Comparison of ENCODE assay signal across 21 cellular contexts in the genomic region with DNA sequence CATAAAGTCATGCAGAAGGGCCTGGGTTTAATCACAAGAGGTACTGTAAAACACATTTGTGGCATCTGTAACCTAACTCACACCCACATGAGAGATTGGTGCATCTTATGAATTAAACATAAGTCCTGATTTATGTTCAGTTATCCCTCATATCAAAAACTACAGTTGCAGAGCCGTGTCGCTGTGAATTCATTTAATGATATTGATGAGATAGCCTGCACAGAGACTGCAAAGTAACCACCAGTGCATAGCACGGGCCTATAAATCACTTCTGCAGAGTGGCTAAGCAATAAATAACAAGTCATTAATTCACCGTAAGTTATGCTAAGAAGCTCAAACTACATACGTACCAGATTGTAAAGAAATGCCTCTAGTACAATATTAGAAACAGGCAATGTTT.
DNase-seq lines count a peak whose midpoint lies in the region; ATAC-seq and TF ChIP-seq lines count a peak whose summit lies in the region.
"Had no signal": no experiment of that assay in that cellular context is flagged by ENCODE, and none has a peak within 500 bp of the region (broad histone marks: within the 10 kb centered on the region; RNA-seq: fewer than 3 reads in every experiment).

No MANE protein-coding gene starts in this region.

- H3K27ac ChIP-seq in VCaP (peak overlapping the region; percentile 53), right lobe of liver (peak overlapping the region in 2 of 3 donors; percentile 71 to 73), brain microvascular endothelial cell (no peak overlapping the region)
- H3K27ac ChIP-seq: C4-2B, GM23248 had no signal

- POLR2A ChIA-PET in WTC11 (lab: Charles Lee): no interaction called here

- 75% methylated on average over 5 of the region's 5 CpGs for WGBS in right lobe of liver (ENCODE audit: insufficient coverage, low coverage, low lambda C conversion rate, missing lambda C conversion rate)

- ATAC-seq in right lobe of liver: no peak
- ATAC-seq in WTC11: no peak
- no peak for ATAC-seq in GM18861 (IDR thresholded peaks at IDR 0.05; ENCODE audit: unreplicated experiment)

- peaks cover 3% of the 10 kb centered on the region; the same call in 1 of the 2 replicates for H3K9me3 Mint-ChIP-seq in WTC11
- H3K9me3 Mint-ChIP-seq: IgD-negative memory B cell had no signal

- TF ChIP-seq POLR2A in right lobe of liver (IDR thresholded peaks at IDR 0.05) (no peak), erythroblast (IDR thresholded peaks at IDR 0.05; ENCODE audit: low read length) (no peak)

- no peak overlapping the region for H3K27ac Mint-ChIP-seq in WTC11
- H3K27ac Mint-ChIP-seq: IgD-negative memory B cell had no signal

- peaks cover 45% of the 10 kb centered on the region for H3K4me1 Mint-ChIP-seq in WTC11

- peak; percentile 16 for DNase-seq in BE2C
- DNase-seq in Caki2 (ENCODE audit: low read depth): peak; percentile 64
- no peak for DNase-seq in right lobe of liver
- no peak for DNase-seq in WTC11 (ENCODE audit: low spot score)
- no peak for DNase-seq in brain microvascular endothelial cell
- no peak for DNase-seq in erythroblast (lab: John Stamatoyannopoulos, UW)
- DNase-seq: DMS153, GF-D8, GM23248, Kasumi-1, MG63, NCI-H146, NCI-H2081, NCI-H2171 treated with DMSO at 0.1 percent for 48 hours, NCI-H446, SHP77 had no signal

- H3K36me3 ChIP-seq in BE2C (no peaks in the 10 kb centered on the region), right lobe of liver (no peaks in the 10 kb centered on the region), brain microvascular endothelial cell (replicated peaks) (no peaks in the 10 kb centered on the region)
- H3K36me3 ChIP-seq: HAP-1, MG63 had no signal

- TF ChIP-seq CTCF in BE2C (IDR thresholded peaks at IDR 0.05; ENCODE audit: low read depth, low read length) (no peak), VCaP (conservative IDR thresholded peaks at IDR 0.05) (no peak), right lobe of liver (IDR thresholded peaks at IDR 0.05) (no peak), WTC11 (IDR thresholded peaks at IDR 0.05) (no peak), brain microvascular endothelial cell (IDR thresholded peaks at IDR 0.05; ENCODE audit: low read depth, low read length, missing control alignments) (no peak)

- H3K36me3 Mint-ChIP-seq in WTC11: no peaks in the 10 kb centered on the region
- H3K36me3 Mint-ChIP-seq: IgD-negative memory B cell had no signal

- peaks cover 25% of the 10 kb centered on the region for H3K4me1 ChIP-seq in BE2C
- H3K4me1 ChIP-seq in right lobe of liver: peaks cover 0 to 27% (median 2%) of the 10 kb centered on the region in 4 donors
- H3K4me1 ChIP-seq: HAP-1 had no signal

- H3K27me3 ChIP-seq in BE2C: no peaks in the 10 kb centered on the region
- H3K27me3 ChIP-seq in right lobe of liver: no peaks in the 10 kb centered on the region
- no peaks in the 10 kb centered on the region for H3K27me3 ChIP-seq in brain microvascular endothelial cell (replicated peaks)
- H3K27me3 ChIP-seq: MG63 had no signal

- in situ Hi-C loops in Caki2 (cut with HindIII; ENCODE audit: low pct_unique_long_range_greater_than_20kb, low sequenced_read_pairs): no loop called here
- in situ Hi-C loops in brain microvascular endothelial cell (cut with HindIII; ENCODE audit: low pct_ligation_motif_present, low sequenced_read_pairs): no loop called here

- H3K4me3 ChIP-seq in BE2C (ENCODE audit: low read depth, low read length): no peak overlapping the region
- H3K4me3 ChIP-seq in right lobe of liver: no peak overlapping the region
- no peak overlapping the region for H3K4me3 ChIP-seq in brain microvascular endothelial cell (ENCODE audit: low read depth, low read length)
- H3K4me3 ChIP-seq: GM23248, HAP-1, MG63 had no signal

- H3K27me3 Mint-ChIP-seq in WTC11 (ENCODE audit: low read depth): no peaks in the 10 kb centered on the region

- intact Hi-C loops in right lobe of liver (cut with DNase I): no loop called here

- H3K9me3 ChIP-seq in BE2C: no peaks in the 10 kb centered on the region
- H3K9me3 ChIP-seq in right lobe of liver: no peaks in the 10 kb centered on the region
- H3K9me3 ChIP-seq: HAP-1, MG63 had no signal

- H3K4me3 Mint-ChIP-seq in WTC11: no peak overlapping the region

- CTCF ChIA-PET in WTC11 (lab: Charles Lee): no interaction called here

TF ChIP-seq in WTC11, 78 proteins besides CTCF, POLR2A, EP300 and RAD21:
- TF ChIP-seq TCF7 (CRISPR knock-in tag; IDR thresholded peaks at IDR 0.05; ENCODE audit: low read depth) (no peak), ZNF263 (CRISPR knock-in tag; IDR thresholded peaks at IDR 0.05; ENCODE audit: low read depth) (no peak), SOX15 (CRISPR knock-in tag; IDR thresholded peaks at IDR 0.05) (no peak), MLX (CRISPR knock-in tag; IDR thresholded peaks at IDR 0.05) (no peak), SMAD3 (CRISPR knock-in tag; IDR thresholded peaks at IDR 0.05; ENCODE audit: borderline replicate concordance) (no peak), RELA (CRISPR knock-in tag; IDR thresholded peaks at IDR 0.05; ENCODE audit: borderline replicate concordance) (no peak), TEAD4 (CRISPR knock-in tag; IDR thresholded peaks at IDR 0.05) (no peak), ETV6 (CRISPR knock-in tag; IDR thresholded peaks at IDR 0.05) (no peak), ZNF232 (CRISPR knock-in tag; IDR thresholded peaks at IDR 0.05) (no peak)
- TF ChIP-seq, protein P1, sequence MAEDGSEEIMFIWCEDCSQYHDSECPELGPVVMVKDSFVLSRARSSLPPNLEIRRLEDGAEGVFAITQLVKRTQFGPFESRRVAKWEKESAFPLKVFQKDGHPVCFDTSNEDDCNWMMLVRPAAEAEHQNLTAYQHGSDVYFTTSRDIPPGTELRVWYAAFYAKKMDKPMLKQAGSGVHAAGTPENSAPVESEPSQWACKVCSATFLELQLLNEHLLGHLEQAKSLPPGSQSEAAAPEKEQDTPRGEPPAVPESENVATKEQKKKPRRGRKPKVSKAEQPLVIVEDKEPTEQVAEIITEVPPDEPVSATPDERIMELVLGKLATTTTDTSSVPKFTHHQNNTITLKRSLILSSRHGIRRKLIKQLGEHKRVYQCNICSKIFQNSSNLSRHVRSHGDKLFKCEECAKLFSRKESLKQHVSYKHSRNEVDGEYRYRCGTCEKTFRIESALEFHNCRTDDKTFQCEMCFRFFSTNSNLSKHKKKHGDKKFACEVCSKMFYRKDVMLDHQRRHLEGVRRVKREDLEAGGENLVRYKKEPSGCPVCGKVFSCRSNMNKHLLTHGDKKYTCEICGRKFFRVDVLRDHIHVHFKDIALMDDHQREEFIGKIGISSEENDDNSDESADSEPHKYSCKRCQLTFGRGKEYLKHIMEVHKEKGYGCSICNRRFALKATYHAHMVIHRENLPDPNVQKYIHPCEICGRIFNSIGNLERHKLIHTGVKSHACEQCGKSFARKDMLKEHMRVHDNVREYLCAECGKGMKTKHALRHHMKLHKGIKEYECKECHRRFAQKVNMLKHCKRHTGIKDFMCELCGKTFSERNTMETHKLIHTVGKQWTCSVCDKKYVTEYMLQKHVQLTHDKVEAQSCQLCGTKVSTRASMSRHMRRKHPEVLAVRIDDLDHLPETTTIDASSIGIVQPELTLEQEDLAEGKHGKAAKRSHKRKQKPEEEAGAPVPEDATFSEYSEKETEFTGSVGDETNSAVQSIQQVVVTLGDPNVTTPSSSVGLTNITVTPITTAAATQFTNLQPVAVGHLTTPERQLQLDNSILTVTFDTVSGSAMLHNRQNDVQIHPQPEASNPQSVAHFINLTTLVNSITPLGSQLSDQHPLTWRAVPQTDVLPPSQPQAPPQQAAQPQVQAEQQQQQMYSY (CRISPR knock-in tag; IDR thresholded peaks at IDR 0.05): no peak
- TF ChIP-seq, protein P2, sequence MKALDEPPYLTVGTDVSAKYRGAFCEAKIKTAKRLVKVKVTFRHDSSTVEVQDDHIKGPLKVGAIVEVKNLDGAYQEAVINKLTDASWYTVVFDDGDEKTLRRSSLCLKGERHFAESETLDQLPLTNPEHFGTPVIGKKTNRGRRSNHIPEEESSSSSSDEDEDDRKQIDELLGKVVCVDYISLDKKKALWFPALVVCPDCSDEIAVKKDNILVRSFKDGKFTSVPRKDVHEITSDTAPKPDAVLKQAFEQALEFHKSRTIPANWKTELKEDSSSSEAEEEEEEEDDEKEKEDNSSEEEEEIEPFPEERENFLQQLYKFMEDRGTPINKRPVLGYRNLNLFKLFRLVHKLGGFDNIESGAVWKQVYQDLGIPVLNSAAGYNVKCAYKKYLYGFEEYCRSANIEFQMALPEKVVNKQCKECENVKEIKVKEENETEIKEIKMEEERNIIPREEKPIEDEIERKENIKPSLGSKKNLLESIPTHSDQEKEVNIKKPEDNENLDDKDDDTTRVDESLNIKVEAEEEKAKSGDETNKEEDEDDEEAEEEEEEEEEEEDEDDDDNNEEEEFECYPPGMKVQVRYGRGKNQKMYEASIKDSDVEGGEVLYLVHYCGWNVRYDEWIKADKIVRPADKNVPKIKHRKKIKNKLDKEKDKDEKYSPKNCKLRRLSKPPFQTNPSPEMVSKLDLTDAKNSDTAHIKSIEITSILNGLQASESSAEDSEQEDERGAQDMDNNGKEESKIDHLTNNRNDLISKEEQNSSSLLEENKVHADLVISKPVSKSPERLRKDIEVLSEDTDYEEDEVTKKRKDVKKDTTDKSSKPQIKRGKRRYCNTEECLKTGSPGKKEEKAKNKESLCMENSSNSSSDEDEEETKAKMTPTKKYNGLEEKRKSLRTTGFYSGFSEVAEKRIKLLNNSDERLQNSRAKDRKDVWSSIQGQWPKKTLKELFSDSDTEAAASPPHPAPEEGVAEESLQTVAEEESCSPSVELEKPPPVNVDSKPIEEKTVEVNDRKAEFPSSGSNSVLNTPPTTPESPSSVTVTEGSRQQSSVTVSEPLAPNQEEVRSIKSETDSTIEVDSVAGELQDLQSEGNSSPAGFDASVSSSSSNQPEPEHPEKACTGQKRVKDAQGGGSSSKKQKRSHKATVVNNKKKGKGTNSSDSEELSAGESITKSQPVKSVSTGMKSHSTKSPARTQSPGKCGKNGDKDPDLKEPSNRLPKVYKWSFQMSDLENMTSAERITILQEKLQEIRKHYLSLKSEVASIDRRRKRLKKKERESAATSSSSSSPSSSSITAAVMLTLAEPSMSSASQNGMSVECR (CRISPR knock-in tag; IDR thresholded peaks at IDR 0.05; ENCODE audit: borderline replicate concordance): no peak
- TF ChIP-seq, protein P3, sequence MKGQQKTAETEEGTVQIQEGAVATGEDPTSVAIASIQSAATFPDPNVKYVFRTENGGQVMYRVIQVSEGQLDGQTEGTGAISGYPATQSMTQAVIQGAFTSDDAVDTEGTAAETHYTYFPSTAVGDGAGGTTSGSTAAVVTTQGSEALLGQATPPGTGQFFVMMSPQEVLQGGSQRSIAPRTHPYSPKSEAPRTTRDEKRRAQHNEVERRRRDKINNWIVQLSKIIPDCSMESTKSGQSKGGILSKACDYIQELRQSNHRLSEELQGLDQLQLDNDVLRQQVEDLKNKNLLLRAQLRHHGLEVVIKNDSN (CRISPR knock-in tag; IDR thresholded peaks at IDR 0.05): no peak

Comparison
In these comparisons a context has a peak if more than half of its experiments do, and no peak if none do; other contexts are left out.
1. DNase-seq: peak in BE2C (single experiment) and Caki2 (single experiment); none in right lobe of liver (0 of 3), WTC11 (single experiment), brain microvascular endothelial cell (single experiment) and erythroblast (0 of 2).